ENCODE assay signal across 23 cellular contexts in the genomic region with DNA sequence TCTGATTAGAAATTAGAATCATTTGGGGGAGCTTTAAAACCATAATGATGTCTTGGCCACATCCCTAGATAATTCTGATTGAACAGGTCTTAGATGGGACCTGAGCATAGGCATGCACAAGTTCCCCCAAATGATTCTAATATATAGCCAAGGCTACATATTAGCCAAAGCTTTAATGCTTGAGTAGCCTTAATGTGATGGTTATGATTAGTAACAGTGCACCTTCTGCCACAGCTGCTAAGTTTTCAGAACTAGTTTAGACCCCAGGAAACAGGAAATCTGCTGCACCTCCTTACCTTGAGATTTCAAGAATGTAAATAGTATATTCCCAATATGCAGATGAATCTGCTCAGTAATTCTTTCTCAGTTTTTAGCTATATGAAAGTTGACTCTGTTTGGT.
DNase-seq lines count a peak whose midpoint lies in the region; ATAC-seq, FAIRE-seq and TF ChIP-seq lines count a peak whose summit lies in the region.
"Had no signal": no experiment of that assay in that cellular context is flagged by ENCODE, and none has a peak within 500 bp of the region (broad histone marks: within the 10 kb centered on the region; RNA-seq: fewer than 3 reads in every experiment).

No MANE protein-coding gene starts in this region.

- H3K4me1 Mint-ChIP-seq in CD4-positive, alpha-beta T cell (ENCODE audit: low read depth), result peaks cover 37% of the 10 kb centered on the region

- no peak overlapping the region for H2AFZ ChIP-seq in PC-9

- peaks cover 4% of the 10 kb centered on the region for H4K20me1 ChIP-seq in PC-9 (ENCODE audit: insufficient read depth)

- FAIRE-seq in kidney (lab: Jason Lieb, UNC), result no peak
- FAIRE-seq: bronchial epithelial cell, HepG2 had no signal

- peaks cover 17% of the 10 kb centered on the region for H3F3A ChIP-seq in PC-9 (ENCODE audit: insufficient read depth, low read depth)

- H3K4me2 ChIP-seq in PC-9, result peak overlapping the region; percentile 46

- no peak for TF ChIP-seq CTCF in CD4-positive, alpha-beta T cell (IDR thresholded peaks at IDR 0.05)
- TF ChIP-seq CTCF in PC-9 (conservative IDR thresholded peaks at IDR 0.05), result no peak
- no peak for TF ChIP-seq CTCF in tibial nerve (IDR thresholded peaks at IDR 0.05)
- TF ChIP-seq CTCF in kidney (IDR thresholded peaks at IDR 0.05; ENCODE audit: borderline replicate concordance, extremely low read depth, insufficient read depth), result no peak
- TF ChIP-seq CTCF in right lobe of liver (IDR thresholded peaks at IDR 0.05), result no peak

- H3K4me3 Mint-ChIP-seq in CD4-positive, alpha-beta T cell, result no peak overlapping the region
- H3K4me3 Mint-ChIP-seq: activated CD4-positive, alpha-beta T cell treated with anti-CD3 and anti-CD28 coated beads for 36 hours; activated CD8-positive, alpha-beta memory T cell treated with anti-CD3 and anti-CD28 coated beads, Interleukin-2, amount 10 ng/mL, durations not matched to agents 7 days and 5 days; stimulated activated effector memory CD8-positive, alpha-beta T cell treated with anti-CD3 and anti-CD28 coated beads, Interleukin-12 subunit alpha, Interleukin-12 subunit beta, amount 100 ng/mL, for 72 hours had no signal

- TF ChIP-seq EP300 in tibial nerve (IDR thresholded peaks at IDR 0.05), result no peak

- H3K79me2 ChIP-seq in PC-9 (ENCODE audit: low read depth), result peaks cover 12% of the 10 kb centered on the region; the same call in 1 of the 2 replicates

- H3K36me3 ChIP-seq in PC-9 (ENCODE audit: low read depth), result no peaks in the 10 kb centered on the region
- peaks cover 0 to 13% (median 0%) of the 10 kb centered on the region in 3 donors for H3K36me3 ChIP-seq in tibial nerve
- H3K36me3 ChIP-seq in kidney (ENCODE audit: control insufficient read depth in 1 of 2, insufficient read depth in 2 of 2, low read length in 2 of 2), result peaks cover 0 to 4% of the 10 kb centered on the region in 2 donors
- no peaks in the 10 kb centered on the region for H3K36me3 ChIP-seq in right lobe of liver
- H3K36me3 ChIP-seq: adrenal gland, thoracic aorta had no signal

- H3K27me3 Mint-ChIP-seq in CD4-positive, alpha-beta T cell, result no peaks in the 10 kb centered on the region
- H3K27me3 Mint-ChIP-seq: activated CD4-positive, alpha-beta T cell treated with anti-CD3 and anti-CD28 coated beads for 36 hours; activated CD8-positive, alpha-beta memory T cell treated with anti-CD3 and anti-CD28 coated beads, Interleukin-2, amount 10 ng/mL, durations not matched to agents 7 days and 5 days had no signal

- H3K36me3 Mint-ChIP-seq in CD4-positive, alpha-beta T cell (ENCODE audit: low read depth), result peaks cover 40% of the 10 kb centered on the region

- POLR2A ChIA-PET in CD4-positive, alpha-beta T cell (lab: Charles Lee), result no interaction called here
- POLR2A ChIA-PET in PC-9 (lab: Charles Lee; ENCODE audit: unreplicated experiment), result no interaction called here

- intact Hi-C loops in CD4-positive, alpha-beta T cell (cut with DNase I, micrococcal nuclease), result no loop called here
- intact Hi-C loops in PC-9 (cut with micrococcal nuclease; ENCODE audit: unreplicated experiment), result no loop called here
- intact Hi-C loops in kidney (cut with DNase I), result no loop called here
- intact Hi-C loops in right lobe of liver (cut with DNase I), result no loop called here

- no peak overlapping the region for H3K4me3 ChIP-seq in PC-9
- no peak overlapping the region for H3K4me3 ChIP-seq in tibial nerve
- no peak overlapping the region for H3K4me3 ChIP-seq in kidney (ENCODE audit: low read length in 2 of 2)
- no peak overlapping the region for H3K4me3 ChIP-seq in right lobe of liver
- H3K4me3 ChIP-seq: adrenal gland, SK-N-MC, thoracic aorta had no signal

- DNase-seq in CD4-positive, alpha-beta T cell, result no peak
- DNase-seq in PC-9 (peak in 1 of 2 experiments; percentile 56), tibial nerve (ENCODE audit: low spot score in 2 of 2) (no peak), kidney (no peak), right lobe of liver (no peak)
- DNase-seq: activated CD4-positive, alpha-beta T cell treated with anti-CD3 and anti-CD28 coated beads for 36 hours; activated CD8-positive, alpha-beta memory T cell treated with anti-CD3 and anti-CD28 coated beads, Interleukin-2, amount 10 ng/mL, durations not matched to agents 7 days and 5 days; activated effector memory CD4-positive, alpha-beta T cell treated with anti-CD3 and anti-CD28 coated beads, Interleukin-2, amount 50 U/mL, for 16 hours; adrenal gland; dermis blood vessel endothelial cell; foreskin melanocyte; GOT3; NCI-H774 had no signal

- BruUV-seq in PC-9 (replicated peaks; lab: Mats Ljungman, UMichigan), result no TSS peak

- H3K9me3 ChIP-seq in CD4-positive, alpha-beta T cell (ENCODE audit: control insufficient read depth, low read length), result no peaks in the 10 kb centered on the region
- no peaks in the 10 kb centered on the region for H3K9me3 ChIP-seq in PC-9 (ENCODE audit: insufficient read depth, low read depth)
- no peaks in the 10 kb centered on the region for H3K9me3 ChIP-seq in tibial nerve
- H3K9me3 ChIP-seq in kidney (ENCODE audit: control insufficient read depth in 1 of 2, low read length in 2 of 2), result no peaks in the 10 kb centered on the region
- no peaks in the 10 kb centered on the region for H3K9me3 ChIP-seq in right lobe of liver
- H3K9me3 ChIP-seq: adrenal gland, thoracic aorta had no signal

- H3K4me1 ChIP-seq in PC-9 (replicated peaks; ENCODE audit: insufficient read depth), result peaks cover 17% of the 10 kb centered on the region
- no peaks in the 10 kb centered on the region for H3K4me1 ChIP-seq in tibial nerve
- H3K4me1 ChIP-seq in kidney (ENCODE audit: control insufficient read depth in 1 of 2, insufficient read depth in 1 of 2, low read depth in 1 of 2, low read length in 2 of 2), result no peaks in the 10 kb centered on the region
- no peaks in the 10 kb centered on the region for H3K4me1 ChIP-seq in right lobe of liver
- H3K4me1 ChIP-seq: adrenal gland had no signal

- H3K9me3 Mint-ChIP-seq in CD4-positive, alpha-beta T cell, result no peaks in the 10 kb centered on the region
- H3K9me3 Mint-ChIP-seq: stimulated activated effector memory CD8-positive, alpha-beta T cell treated with anti-CD3 and anti-CD28 coated beads, Interleukin-12 subunit alpha, Interleukin-12 subunit beta, amount 100 ng/mL, for 72 hours had no signal

- no peak overlapping the region for H3K9ac ChIP-seq in kidney (ENCODE audit: low read length in 2 of 2)

- CTCF ChIA-PET in CD4-positive, alpha-beta T cell (lab: Charles Lee), result interaction anchor here (1.2 kb wide), 1 partner anchor 177 kb away, joined by 3 read pairs; no protein-coding TSS in a partner anchor
- CTCF ChIA-PET in PC-9 (lab: Charles Lee), result interaction anchor here (0.6 kb wide), 1 partner anchor 1656 kb away, joined by 3 read pairs; no protein-coding TSS in a partner anchor

- H3K27ac Mint-ChIP-seq in CD4-positive, alpha-beta T cell, result peak overlapping the region; percentile 19
- H3K27ac Mint-ChIP-seq: activated CD4-positive, alpha-beta T cell treated with anti-CD3 and anti-CD28 coated beads for 36 hours; activated CD8-positive, alpha-beta memory T cell treated with anti-CD3 and anti-CD28 coated beads, Interleukin-2, amount 10 ng/mL, durations not matched to agents 7 days and 5 days; stimulated activated effector memory CD8-positive, alpha-beta T cell treated with anti-CD3 and anti-CD28 coated beads, Interleukin-12 subunit alpha, Interleukin-12 subunit beta, amount 100 ng/mL, for 72 hours had no signal

- H3K9me2 ChIP-seq in PC-9 (ENCODE audit: insufficient read depth), result no peaks in the 10 kb centered on the region

- no peaks in the 10 kb centered on the region for H3K27me3 ChIP-seq in CD4-positive, alpha-beta T cell (ENCODE audit: control insufficient read depth, insufficient read depth, low read length)
- no peaks in the 10 kb centered on the region for H3K27me3 ChIP-seq in PC-9 (ENCODE audit: insufficient read depth, low read depth)
- no peaks in the 10 kb centered on the region for H3K27me3 ChIP-seq in tibial nerve
- no peaks in the 10 kb centered on the region for H3K27me3 ChIP-seq in right lobe of liver
- H3K27me3 ChIP-seq: adrenal gland had no signal

- TF ChIP-seq POLR2A in tibial nerve (IDR thresholded peaks at IDR 0.05) (no peak), right lobe of liver (IDR thresholded peaks at IDR 0.05) (no peak)

- H3K27ac ChIP-seq in CD4-positive, alpha-beta T cell (ENCODE audit: low read depth, low read length), result no peak overlapping the region
- peak overlapping the region; percentile 26; the same call in 1 of the 2 replicates for H3K27ac ChIP-seq in PC-9
- H3K27ac ChIP-seq in tibial nerve, result no peak overlapping the region
- no peak overlapping the region for H3K27ac ChIP-seq in kidney (ENCODE audit: low read depth in 2 of 2, low read length in 2 of 2)
- no peak overlapping the region for H3K27ac ChIP-seq in right lobe of liver
- H3K27ac ChIP-seq: adrenal gland, C4-2B, epithelial cell of prostate, SK-N-MC, thoracic aorta had no signal

- ATAC-seq in CD4-positive, alpha-beta T cell (ENCODE audit: poor library complexity), result no peak
- ATAC-seq in GM19463 (IDR thresholded peaks at IDR 0.05; ENCODE audit: unreplicated experiment) (peak; percentile 86), HG02981 (IDR thresholded peaks at IDR 0.05; ENCODE audit: unreplicated experiment) (peak; percentile 77), HG02763 (IDR thresholded peaks at IDR 0.05; ENCODE audit: unreplicated experiment) (no peak), right lobe of liver (no peak)
- ATAC-seq: activated CD4-positive, alpha-beta T cell treated with anti-CD3 and anti-CD28 coated beads for 36 hours; activated CD8-positive, alpha-beta memory T cell treated with anti-CD3 and anti-CD28 coated beads, Interleukin-2, amount 10 ng/mL, durations not matched to agents 7 days and 5 days; HepG2; stimulated activated effector memory CD8-positive, alpha-beta T cell treated with anti-CD3 and anti-CD28 coated beads, Interleukin-12 subunit alpha, Interleukin-12 subunit beta, amount 100 ng/mL, for 72 hours had no signal

Comparison
In these comparisons a context has a peak if more than half of its experiments do, and no peak if none do; other contexts are left out.
1. ATAC-seq: peak in GM19463 (single experiment) and HG02981 (single experiment); none in CD4-positive, alpha-beta T cell (single experiment), HG02763 (single experiment) and right lobe of liver (0 of 4).